25 cellular contexts compared by ENCODE assay signal in genomic region chr20:38769376-38770295, GRCh38. TPM values are rescaled to one million over a fixed set of nuclear protein-coding genes. Genes with fewer than 3 reads are reported as not detected.
DNase-seq lines count a peak whose midpoint lies in the region; ATAC-seq, FAIRE-seq and TF ChIP-seq lines count a peak whose summit lies in the region.
"Had no signal": no experiment of that assay in that cellular context is flagged by ENCODE, and none has a peak within 500 bp of the region (broad histone marks: within the 10 kb centered on the region; RNA-seq: fewer than 3 reads in every experiment).

No MANE protein-coding gene starts in this region.

- H3K9me3 Mint-ChIP-seq in activated T-cell treated with anti-CD3 and anti-CD28 coated beads, Interleukin-2, amount 50 U/mL, for 24 hours = no peaks in the 10 kb centered on the region
- peaks cover 0 to 3% of the 10 kb centered on the region in 2 donors for H3K9me3 Mint-ChIP-seq in activated T-cell treated with anti-CD3 and anti-CD28 coated beads, Interleukin-2, amount 50 U/mL, for 72 hours
- peaks cover 0 to 17% (median 9%) of the 10 kb centered on the region in 11 donors for H3K9me3 Mint-ChIP-seq in naive thymus-derived CD4-positive, alpha-beta T cell
- H3K9me3 Mint-ChIP-seq: HFFc6 had no signal

- H3K27me3 Mint-ChIP-seq in activated T-cell treated with anti-CD3 and anti-CD28 coated beads, Interleukin-2, amount 50 U/mL, for 24 hours = no peaks in the 10 kb centered on the region
- no peaks in the 10 kb centered on the region for H3K27me3 Mint-ChIP-seq in activated T-cell treated with anti-CD3 and anti-CD28 coated beads, Interleukin-2, amount 50 U/mL, for 72 hours (ENCODE audit: low read depth)
- no peaks in the 10 kb centered on the region for H3K27me3 Mint-ChIP-seq in T-helper 17 cell
- no peaks in the 10 kb centered on the region for H3K27me3 Mint-ChIP-seq in naive thymus-derived CD4-positive, alpha-beta T cell

- TF ChIP-seq POLR2A in GM12891 (IDR thresholded peaks at IDR 0.05; ENCODE audit: low read depth, low read length) (no peak), transverse colon (IDR thresholded peaks at IDR 0.05) (no peak)

- H3K9me3 ChIP-seq in T-helper 17 cell (ENCODE audit: control insufficient read depth, low read length, poor library complexity, severe bottlenecking) = no peaks in the 10 kb centered on the region
- H3K9me3 ChIP-seq in naive thymus-derived CD4-positive, alpha-beta T cell (ENCODE audit: control insufficient read depth in 2 of 3, low read length in 3 of 3) = no peaks in the 10 kb centered on the region
- no peaks in the 10 kb centered on the region for H3K9me3 ChIP-seq in transverse colon
- H3K9me3 ChIP-seq: BE2C, HAP-1 had no signal

- TF ChIP-seq EP300 in transverse colon (IDR thresholded peaks at IDR 0.05; ENCODE audit: low read depth) = no peak

- no peak for ATAC-seq in activated T-cell treated with anti-CD3 and anti-CD28 coated beads, Interleukin-2, amount 50 U/mL, for 72 hours (replicated peaks in 1 of 2)
- no peak for ATAC-seq in T-helper 17 cell
- ATAC-seq in naive thymus-derived CD4-positive, alpha-beta T cell = no peak
- ATAC-seq in GM19463 (IDR thresholded peaks at IDR 0.05; ENCODE audit: unreplicated experiment) = no peak
- ATAC-seq: GM23338 had no signal

- FAIRE-seq in GM12891 (lab: Jason Lieb, UNC) = peak; percentile 13
- FAIRE-seq: GM18507 had no signal

- no peak overlapping the region for H3K4me3 ChIP-seq in naive thymus-derived CD4-positive, alpha-beta T cell (ENCODE audit: low read length)
- H3K4me3 ChIP-seq in transverse colon = no peak overlapping the region
- H3K4me3 ChIP-seq: GM23338, HAP-1 had no signal

- CTCF ChIA-PET in naive thymus-derived CD4-positive, alpha-beta T cell (lab: Charles Lee) = interaction anchor here (0.7 kb wide), 1 partner anchor 112 kb away, joined by 3 read pairs; no protein-coding TSS in a partner anchor

- no peak for DNase-seq in activated T-cell treated with anti-CD3 and anti-CD28 coated beads, Interleukin-2, amount 50 U/mL, for 24 hours
- no peak for DNase-seq in activated T-cell treated with anti-CD3 and anti-CD28 coated beads, Interleukin-2, amount 50 U/mL, for 72 hours
- DNase-seq in GM12891 (ENCODE audit: insufficient read length, low spot score) = no peak
- no peak for DNase-seq in T-helper 17 cell
- no peak for DNase-seq in naive thymus-derived CD4-positive, alpha-beta T cell
- DNase-seq in transverse colon = no peak
- no peak for DNase-seq in NCI-H2196 (lab: John Stamatoyannopoulos, UW; ENCODE audit: unreplicated experiment)
- DNase-seq: HFFc6, Karpas-422, NCI-H1092, NCI-H1417 treated with DMSO at 0.1 percent for 48 hours, NCI-H1694 treated with DMSO at 0.1 percent for 48 hours, NCI-H2081, NCI-H226, NCI-H510A, NCI-H69, RPMI8226, SHP77 had no signal

- no peaks in the 10 kb centered on the region for H3K4me1 ChIP-seq in naive thymus-derived CD4-positive, alpha-beta T cell (ENCODE audit: control insufficient read depth in 2 of 2, insufficient read depth in 2 of 2, low read length in 2 of 2)
- no peaks in the 10 kb centered on the region for H3K4me1 ChIP-seq in transverse colon
- H3K4me1 ChIP-seq: BE2C, HAP-1 had no signal

- peaks cover 95% of the 10 kb centered on the region for H3K36me3 Mint-ChIP-seq in activated T-cell treated with anti-CD3 and anti-CD28 coated beads, Interleukin-2, amount 50 U/mL, for 24 hours (ENCODE audit: low read depth)
- peaks cover 18 to 34% of the 10 kb centered on the region in 2 donors for H3K36me3 Mint-ChIP-seq in activated T-cell treated with anti-CD3 and anti-CD28 coated beads, Interleukin-2, amount 50 U/mL, for 72 hours (ENCODE audit: insufficient read depth in 2 of 2)
- H3K36me3 Mint-ChIP-seq in T-helper 17 cell (ENCODE audit: low read depth) = peaks cover 22% of the 10 kb centered on the region
- peaks cover 36 to 76% (median 59%) of the 10 kb centered on the region in 5 donors for H3K36me3 Mint-ChIP-seq in naive thymus-derived CD4-positive, alpha-beta T cell

- intact Hi-C loops in naive thymus-derived CD4-positive, alpha-beta T cell (cut with micrococcal nuclease) = loop anchor here in 1 of 2 donors (5.0 kb wide), 1 partner anchor 38 kb away; the partner anchor contains the start of gene PPP1R16B
- intact Hi-C loops in transverse colon (cut with DNase I; ENCODE audit: low total_unique reads) = no loop called here

- no peaks in the 10 kb centered on the region for H3K27me3 ChIP-seq in naive thymus-derived CD4-positive, alpha-beta T cell (ENCODE audit: control insufficient read depth in 2 of 2, insufficient read depth in 2 of 2, low read length in 2 of 2)
- H3K27me3 ChIP-seq in transverse colon = no peaks in the 10 kb centered on the region
- H3K27me3 ChIP-seq: BE2C had no signal

- no peak overlapping the region for H3K27ac ChIP-seq in naive thymus-derived CD4-positive, alpha-beta T cell (ENCODE audit: low read depth, low read length)
- no peak overlapping the region for H3K27ac ChIP-seq in transverse colon
- H3K27ac ChIP-seq: 22Rv1 had no signal

- H3K4me3 Mint-ChIP-seq in activated T-cell treated with anti-CD3 and anti-CD28 coated beads, Interleukin-2, amount 50 U/mL, for 24 hours = no peak overlapping the region
- no peak overlapping the region for H3K4me3 Mint-ChIP-seq in activated T-cell treated with anti-CD3 and anti-CD28 coated beads, Interleukin-2, amount 50 U/mL, for 72 hours
- H3K4me3 Mint-ChIP-seq in T-helper 17 cell = no peak overlapping the region
- no peak overlapping the region for H3K4me3 Mint-ChIP-seq in naive thymus-derived CD4-positive, alpha-beta T cell
- H3K4me3 Mint-ChIP-seq: CD14-positive monocyte, GM23338, HFFc6 had no signal

- H3K36me3 ChIP-seq in naive thymus-derived CD4-positive, alpha-beta T cell (ENCODE audit: control insufficient read depth in 2 of 3, insufficient read depth in 3 of 3, low read length in 3 of 3) = peaks cover 3 to 86% (median 5%) of the 10 kb centered on the region in 3 experiments
- H3K36me3 ChIP-seq in transverse colon = peaks cover 0 to 60% (median 19%) of the 10 kb centered on the region in 4 donors

- peak overlapping the region; percentile 9 for H3K27ac Mint-ChIP-seq in activated T-cell treated with anti-CD3 and anti-CD28 coated beads, Interleukin-2, amount 50 U/mL, for 24 hours
- no peak overlapping the region for H3K27ac Mint-ChIP-seq in activated T-cell treated with anti-CD3 and anti-CD28 coated beads, Interleukin-2, amount 50 U/mL, for 72 hours
- H3K27ac Mint-ChIP-seq in T-helper 17 cell = peak overlapping the region; percentile 47
- H3K27ac Mint-ChIP-seq in naive thymus-derived CD4-positive, alpha-beta T cell = peak overlapping the region in 5 of 9 donors; percentile 8 to 74 (median 40)
- H3K27ac Mint-ChIP-seq: GM23338, HFFc6 had no signal

- in situ Hi-C loops in transverse colon (cut with MboI; ENCODE audit: low pct_ligation_motif_present in 1 of 4, low pct_unique_long_range_greater_than_20kb in 1 of 4, low sequenced_read_pairs in 3 of 4) = no loop called here

- H3K4me1 Mint-ChIP-seq in activated T-cell treated with anti-CD3 and anti-CD28 coated beads, Interleukin-2, amount 50 U/mL, for 24 hours (ENCODE audit: low read depth) = peaks cover 10% of the 10 kb centered on the region
- peaks cover 8% of the 10 kb centered on the region for H3K4me1 Mint-ChIP-seq in activated T-cell treated with anti-CD3 and anti-CD28 coated beads, Interleukin-2, amount 50 U/mL, for 72 hours (ENCODE audit: low read depth)
- H3K4me1 Mint-ChIP-seq in T-helper 17 cell = peaks cover 8% of the 10 kb centered on the region
- H3K4me1 Mint-ChIP-seq in naive thymus-derived CD4-positive, alpha-beta T cell = peaks cover 0 to 9% (median 0%) of the 10 kb centered on the region in 7 donors

- POLR2A ChIA-PET in naive thymus-derived CD4-positive, alpha-beta T cell (lab: Charles Lee) = no interaction called here

- WGBS in transverse colon (ENCODE audit: low coverage in 1 of 2), 2 donors = 87 to 89% methylated on average over 13 of the region's 13 CpGs

- TF ChIP-seq CTCF in transverse colon (IDR thresholded peaks at IDR 0.05) = no peak

TF ChIP-seq in GM12891, 5 proteins besides CTCF, POLR2A, EP300 and RAD21:
- TF ChIP-seq PAX5 (IDR thresholded peaks at IDR 0.05; ENCODE audit: insufficient read depth, low read length, severe bottlenecking) (no peak), POLR2AphosphoS5 (IDR thresholded peaks at IDR 0.05; ENCODE audit: low read depth, low read length) (no peak), TAF1 (IDR thresholded peaks at IDR 0.05; ENCODE audit: low read depth, low read length) (no peak), POU2F2 (IDR thresholded peaks at IDR 0.05; ENCODE audit: low read depth, low read length) (no peak), SPI1 (IDR thresholded peaks at IDR 0.05; ENCODE audit: low read depth, low read length) (no peak)

RNA-seq across cellular contexts. Expression of gene ACTR5, which starts 21.4 kb away (rescaled TPM):
- 1 to 10 TPM; 8.2 to 8.7 TPM for total RNA-seq in activated T-cell treated with anti-CD3 and anti-CD28 coated beads, Interleukin-2, amount 50 U/mL, for 72 hours
- 3.0 TPM for polyA plus RNA-seq in GM12891 (2012; ENCODE audit: low read depth, missing spikeins)
- total RNA-seq in T-helper 17 cell (10 to 100 TPM; 12.2 to 14.6 TPM), transverse colon (10 to 100 TPM in 3 of 4 donors, 1 to 10 TPM in 1; 7.2 to 21.3 (median 11.4) TPM)
- total RNA-seq in naive thymus-derived CD4-positive, alpha-beta T cell = 10 to 100 TPM in 4 of 5 experiments, 1 to 10 TPM in 1; 8.9 to 20.8 (median 15.2) TPM
- 10 to 100 TPM; 11.3 to 15.1 TPM for polyA plus RNA-seq in naive thymus-derived CD4-positive, alpha-beta T cell

RNA-seq across cellular contexts. Expression of gene PPP1R16B, which starts 35.9 kb away (rescaled TPM):
- total RNA-seq in activated T-cell treated with anti-CD3 and anti-CD28 coated beads, Interleukin-2, amount 50 U/mL, for 72 hours = 100 to 1,000 TPM; 143 to 184 TPM
- polyA plus RNA-seq in GM12891 (2012; ENCODE audit: low read depth, missing spikeins) = 60.8 TPM
- total RNA-seq in T-helper 17 cell (10 to 100 TPM; 45.6 to 60.9 TPM), transverse colon (10 to 100 TPM in 2 of 4 donors, 1 to 10 TPM in 2; 1.8 to 11.1 (median 7.0) TPM)
- 10 to 100 TPM; 20.8 to 75.4 (median 22.0) TPM for total RNA-seq in naive thymus-derived CD4-positive, alpha-beta T cell
- 10 to 100 TPM; 11.4 to 19.8 TPM for polyA plus RNA-seq in naive thymus-derived CD4-positive, alpha-beta T cell
- total RNA-seq: HFFc6 had no signal

RNA-seq across cellular contexts. Expression of gene SLC32A1, which starts 45.4 kb away (rescaled TPM):
- total RNA-seq in activated T-cell treated with anti-CD3 and anti-CD28 coated beads, Interleukin-2, amount 50 U/mL, for 72 hours = under 1 TPM in 1 of 2 donors, not detected in 1; 0.12 TPM
- polyA plus RNA-seq in GM12891 (2012; ENCODE audit: low read depth, missing spikeins) = 0.74 TPM
- not detected for total RNA-seq in T-helper 17 cell
- under 1 TPM in 2 of 5 experiments, not detected in 3; 0.19 to 0.24 TPM for total RNA-seq in naive thymus-derived CD4-positive, alpha-beta T cell
- not detected for polyA plus RNA-seq in naive thymus-derived CD4-positive, alpha-beta T cell
- total RNA-seq in transverse colon = not detected
- total RNA-seq: HFFc6 had no signal
- polyA plus RNA-seq: CD14-positive monocyte, GM23338 had no signal
